Comparison of ENCODE assay signal across 8 cellular contexts in genomic region chr2:47008381-47009280, GRCh38.
A peak's percentile ranks its signal among the peaks of the same experiment; 100 is the strongest.
DNase-seq lines count a peak whose midpoint lies in the region; ATAC-seq and TF ChIP-seq lines count a peak whose summit lies in the region.

No MANE protein-coding gene starts in this region.

- DNase-seq in DMS153 (lab: John Stamatoyannopoulos, UW) (peak; percentile 86), NCI-H69 (lab: John Stamatoyannopoulos, UW) (peak; percentile 75), foreskin fibroblast (peak; percentile 65 to 75), omental fat pad (ENCODE audit: low spot score) (no peak), HuH-7 (ENCODE audit: low spot score) (no peak), NCI-H1048 (lab: John Stamatoyannopoulos, UW) (no peak)
- DNase-seq in stimulated activated CD8-positive, alpha-beta memory T cell treated with anti-CD3 and anti-CD28 coated beads, Interleukin-4, amount 100 ng/mL, for 48 hours = no peak

- H3K4me3 ChIP-seq in foreskin fibroblast (ENCODE audit: low read depth in 1 of 2, low read length in 2 of 2) = no peak overlapping the region

- TF ChIP-seq CTCF in foreskin fibroblast (IDR thresholded peaks at IDR 0.05; ENCODE audit: low read depth, low read length) = no peak
- no peak for TF ChIP-seq CTCF in omental fat pad (IDR thresholded peaks at IDR 0.05)

- peak; percentile 2 for ATAC-seq in omental fat pad (ENCODE audit: low FRiP score)
- no peak for ATAC-seq in GM19395 (IDR thresholded peaks at IDR 0.05; ENCODE audit: unreplicated experiment)

Comparison
In these comparisons a context has a peak if more than half of its experiments do, and no peak if none do; other contexts are left out.
1. DNase-seq: peak in DMS153 (single experiment), NCI-H69 (single experiment) and foreskin fibroblast (2 of 2); none in omental fat pad (single experiment), HuH-7 (single experiment), stimulated activated CD8-positive, alpha-beta memory T cell treated with anti-CD3 and anti-CD28 coated beads, Interleukin-4, amount 100 ng/mL, for 48 hours (single experiment) and NCI-H1048 (single experiment).